In the genomic region with DNA sequence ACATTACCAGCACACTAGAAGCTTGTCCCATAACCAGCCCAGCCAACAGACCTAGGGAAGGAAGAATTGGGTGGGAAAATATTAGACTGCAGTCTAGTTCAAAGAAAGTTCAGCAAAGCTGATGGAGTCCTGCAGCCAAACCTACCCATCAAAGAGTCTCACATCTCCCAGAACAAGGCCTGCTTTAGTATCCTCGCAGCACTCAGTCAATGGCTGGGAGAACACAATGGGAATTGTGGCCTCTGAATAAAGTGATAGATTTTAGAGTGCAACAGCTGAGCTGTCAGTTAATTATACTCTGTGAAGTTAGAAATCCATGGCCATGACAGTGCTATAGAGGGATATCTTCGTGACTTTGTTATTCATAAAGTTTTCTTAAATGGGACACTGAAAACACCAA, we compare ENCODE assay signal across 20 cellular contexts.
DNase-seq lines count a peak whose midpoint lies in the region; ATAC-seq and TF ChIP-seq lines count a peak whose summit lies in the region.
"Had no signal": no experiment of that assay in that cellular context is flagged by ENCODE, and none has a peak within 500 bp of the region (broad histone marks: within the 10 kb centered on the region; RNA-seq: fewer than 3 reads in every experiment).

No MANE protein-coding gene starts in this region.

- intact Hi-C loops in aorta (cut with DNase I): no loop called here

- ATAC-seq in aorta (ENCODE audit: low FRiP score) (no peak), GM21619 (IDR thresholded peaks at IDR 0.05; ENCODE audit: unreplicated experiment) (no peak)
- ATAC-seq: HCT116, Panc1 had no signal

- no peaks in the 10 kb centered on the region for H3K9me3 ChIP-seq in aorta (ENCODE audit: control insufficient read depth, low read length)

- no peaks in the 10 kb centered on the region for H3K36me3 ChIP-seq in aorta (ENCODE audit: control insufficient read depth in 1 of 2, insufficient read depth in 2 of 2, low read length in 1 of 2)

- peaks cover 3% of the 10 kb centered on the region for H3K9me3 Mint-ChIP-seq in mesothelial cell of epicardium

- H3K4me1 ChIP-seq in aorta (ENCODE audit: control insufficient read depth in 1 of 2, insufficient read depth in 2 of 2, low read length in 2 of 2): no peaks in the 10 kb centered on the region

- H3K4me1 Mint-ChIP-seq in mesothelial cell of epicardium: no peaks in the 10 kb centered on the region
- H3K4me1 Mint-ChIP-seq: CD4-positive, CD25-positive, alpha-beta regulatory T cell had no signal

- no peak for TF ChIP-seq CTCF in mesothelial cell of epicardium (IDR thresholded peaks at IDR 0.05; ENCODE audit: unreplicated experiment)

- 95 to 100% methylated on average over 2 of the region's 2 CpGs for WGBS in aorta, 2 donors

- no peaks in the 10 kb centered on the region for H3K27me3 ChIP-seq in aorta (ENCODE audit: control insufficient read depth in 1 of 2, insufficient read depth in 2 of 2, low read length in 1 of 2)

- no peak overlapping the region for H3K4me3 ChIP-seq in aorta (ENCODE audit: low read length in 2 of 2)
- H3K4me3 ChIP-seq: GM23248 had no signal

- DNase-seq in SK-MEL-5 (ENCODE audit: low read depth, low spot score) (peak; percentile 10), inferior parietal cortex (ENCODE audit: extremely low spot score) (peak; percentile 63), pons (ENCODE audit: low spot score) (peak; percentile 93), aorta (no peak), AG08396 (ENCODE audit: low spot score) (no peak), mesothelial cell of epicardium (ENCODE audit: low spot score in 2 of 2, unreplicated experiment in 2 of 2) (no peak)
- DNase-seq: CD4-positive, CD25-positive, alpha-beta regulatory T cell; DMS53; GM23248; NCI-H1048; NCI-H1417; NCI-H1694; NCI-H2081; NCI-H2227 treated with DMSO at 0.1 percent for 48 hours; NCI-H526 treated with DMSO at 0.1 percent for 48 hours; SHP77 had no signal

- H3K27ac Mint-ChIP-seq in mesothelial cell of epicardium: no peak overlapping the region
- H3K27ac Mint-ChIP-seq: CD4-positive, CD25-positive, alpha-beta regulatory T cell had no signal

- no peaks in the 10 kb centered on the region for H3K36me3 Mint-ChIP-seq in mesothelial cell of epicardium
- H3K36me3 Mint-ChIP-seq: CD4-positive, CD25-positive, alpha-beta regulatory T cell had no signal

- no peak overlapping the region for H3K27ac ChIP-seq in aorta (ENCODE audit: low read depth in 1 of 2, low read length in 2 of 2)
- H3K27ac ChIP-seq: GM23248, RWPE1 had no signal

- no peak overlapping the region for H3K4me3 Mint-ChIP-seq in mesothelial cell of epicardium
- H3K4me3 Mint-ChIP-seq: CD4-positive, CD25-positive, alpha-beta regulatory T cell had no signal

- H3K27me3 Mint-ChIP-seq in mesothelial cell of epicardium (ENCODE audit: low read depth): no peaks in the 10 kb centered on the region
- H3K27me3 Mint-ChIP-seq: CD4-positive, CD25-positive, alpha-beta regulatory T cell had no signal

- in situ Hi-C loops in SK-MEL-5 (cut with HindIII; ENCODE audit: low pct_unique_long_range_greater_than_20kb, low sequenced_read_pairs): no loop called here

Comparison
In these comparisons a context has a peak if more than half of its experiments do, and no peak if none do; other contexts are left out.
1. DNase-seq: peak in SK-MEL-5 (single experiment), inferior parietal cortex (single experiment) and pons (single experiment); none in aorta (0 of 2), AG08396 (single experiment) and mesothelial cell of epicardium (0 of 2).